In genomic region chr7:45197461-45197860, GRCh38 we compare ENCODE assay signal across 23 cellular contexts. TPM values are rescaled to one million over a fixed set of nuclear protein-coding genes. Genes with fewer than 3 reads are reported as not detected.
"Had no signal": no experiment of that assay in that cellular context is flagged by ENCODE, and none has a peak within 500 bp of the region (broad histone marks: within the 10 kb centered on the region; RNA-seq: fewer than 3 reads in every experiment).

No MANE protein-coding gene starts in this region.

- ATAC-seq: HepG2 had no signal

- H3K36me3 ChIP-seq: MG63, SJSA1 had no signal

- H3K27me3 ChIP-seq: MG63, SJSA1 had no signal

- H3K4me1 ChIP-seq: SJSA1 had no signal

- H3K4me3 ChIP-seq: MG63, SJSA1, SK-N-MC had no signal

- H3K9me3 ChIP-seq: MG63, SJSA1 had no signal

- H3K27ac ChIP-seq: SJSA1, SK-N-MC had no signal

- DNase-seq: IMR-90, Karpas-422, KG1, MG63, NCI-H1092 treated with DMSO at 0.1 percent for 48 hours, NCI-H1436, NCI-H187, NCI-H2029, NCI-H2081 treated with DMSO at 0.1 percent for 48 hours, NCI-H2171, NCI-H226, NCI-H446, NCI-H510A, NCI-H524 treated with DMSO at 0.1 percent for 48 hours, NCI-H69, NCI-H774, Right ventricle myocardium superior, RPMI8226, SIG-M5 had no signal

RNA-seq across cellular contexts. Expression of gene RAMP3, which starts 39.9 kb away (rescaled TPM):
- total RNA-seq: HepG2, HT1080, IMR-90, SJSA1 had no signal
